In genomic region chr11:31493235-31493634, GRCh38 we compare ENCODE assay signal across 16 cellular contexts.
"Had no signal": no experiment of that assay in that cellular context is flagged by ENCODE, and none has a peak within 500 bp of the region (broad histone marks: within the 10 kb centered on the region; RNA-seq: fewer than 3 reads in every experiment).

No MANE protein-coding gene starts in this region.

- H3K4me3 Mint-ChIP-seq: mesothelial cell of epicardium had no signal

- DNase-seq: colonic mucosa; cortex of kidney; dermis blood vessel endothelial cell; dorsolateral prefrontal cortex; effector CD4-positive, alpha-beta T cell; effector memory CD4-positive, alpha-beta T cell; foreskin keratinocyte; heart right ventricle; hippocampal formation; left cardiac atrium; left lung; left ventricle myocardium superior; lower lobe of right lung; mesenchymal stem cell; mucosa of descending colon had no signal

- H3K27ac Mint-ChIP-seq: mesothelial cell of epicardium had no signal
